In genomic region chr10:124515244-124515970, GRCh38 we compare ENCODE assay signal across 21 cellular contexts.
"Had no signal": no experiment of that assay in that cellular context is flagged by ENCODE, and none has a peak within 500 bp of the region (broad histone marks: within the 10 kb centered on the region; RNA-seq: fewer than 3 reads in every experiment).

No MANE protein-coding gene starts in this region.

- H3K27ac Mint-ChIP-seq: endodermal cell, neural progenitor cell, type B pancreatic cell had no signal

- H3K4me1 Mint-ChIP-seq: endodermal cell had no signal

- H3K9me3 ChIP-seq: pancreas, psoas muscle, stomach had no signal

- H3K4me3 Mint-ChIP-seq: endodermal cell; naive thymus-derived CD4-positive, alpha-beta T cell; neural progenitor cell; type B pancreatic cell had no signal

- H3K27me3 Mint-ChIP-seq: naive thymus-derived CD4-positive, alpha-beta T cell; type B pancreatic cell had no signal

- ATAC-seq: left colon; left ventricle myocardium superior; naive thymus-derived CD4-positive, alpha-beta T cell; pancreas; psoas muscle; sciatic nerve had no signal

- H3K27ac ChIP-seq: coronary artery, hepatocyte, neural progenitor cell, pancreas, psoas muscle, skin epidermis, stomach had no signal

- H3K9me3 Mint-ChIP-seq: endodermal cell, type B pancreatic cell had no signal

- H3K9ac ChIP-seq: neural progenitor cell had no signal

- DNase-seq: effector CD4-positive, alpha-beta T cell; foreskin melanocyte; left colon; left ventricle myocardium superior; mesenchymal stem cell; midbrain; naive thymus-derived CD4-positive, alpha-beta T cell; nucleus accumbens; pancreas; stimulated activated CD4-positive, alpha-beta T cell treated with anti-CD3 and anti-CD28 coated beads, Interleukin-12 subunit alpha, Interleukin-12 subunit beta, amount 100 ng/mL, for 4 hours; stimulated activated naive CD4-positive, alpha-beta T cell; stomach had no signal

- H3K36me3 ChIP-seq: neural progenitor cell, pancreas had no signal

- H3K27me3 ChIP-seq: hepatocyte, neural progenitor cell, pancreas, stomach had no signal

- H3K4me1 ChIP-seq: pancreas, psoas muscle, stomach had no signal

- H3K4me3 ChIP-seq: coronary artery, hepatocyte, lung, neural progenitor cell, pancreas, psoas muscle, skin epidermis, stomach had no signal
